In the genomic region with DNA sequence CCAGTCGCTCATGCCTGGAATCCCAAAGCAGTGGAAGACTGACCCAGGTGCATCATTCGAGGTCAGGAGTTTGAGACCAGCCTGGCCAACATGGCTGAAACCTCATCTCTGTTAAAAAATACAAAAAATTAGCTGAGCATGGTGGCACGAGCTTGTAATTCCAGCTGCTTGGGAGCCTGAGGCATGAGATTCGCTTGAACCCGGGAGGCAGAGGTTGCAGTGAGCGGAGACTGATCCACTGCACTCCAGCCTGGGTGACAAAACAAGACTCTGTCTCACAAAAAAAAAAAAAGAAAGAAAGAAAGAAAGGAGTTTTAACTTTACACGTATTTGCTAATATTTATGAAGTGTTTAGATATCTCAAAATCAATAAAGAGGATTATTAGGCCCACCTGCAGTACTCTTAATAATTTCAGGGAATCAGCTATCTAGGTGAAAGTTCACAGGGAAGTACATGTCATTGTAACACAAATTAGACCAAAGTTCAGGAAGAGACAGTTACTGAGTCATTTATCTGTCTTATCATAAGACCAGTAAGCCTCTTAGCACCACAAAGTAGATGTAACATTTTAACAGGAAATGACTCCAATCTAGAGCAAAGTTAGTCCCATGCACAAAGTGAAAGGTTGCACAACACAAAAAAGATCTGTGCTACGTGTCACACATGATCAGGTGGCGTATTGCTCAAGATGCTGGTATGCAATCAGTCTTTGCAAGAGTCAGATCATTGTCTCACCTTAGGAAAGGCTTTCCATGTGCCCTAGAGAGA, we compare ENCODE assay signal across 7 cellular contexts.
A peak's percentile ranks its signal among the peaks of the same experiment; 100 is the strongest.
DNase-seq lines count a peak whose midpoint lies in the region; ATAC-seq lines count a peak whose summit lies in the region.

No MANE protein-coding gene starts in this region.

- H3K4me3 Mint-ChIP-seq in activated naive CD8-positive, alpha-beta T cell, result peak overlapping the region; percentile 48

- no peaks in the 10 kb centered on the region for H3K36me3 Mint-ChIP-seq in activated naive CD8-positive, alpha-beta T cell

- H3K9me3 Mint-ChIP-seq in activated naive CD8-positive, alpha-beta T cell (ENCODE audit: low read depth), result no peaks in the 10 kb centered on the region

- ATAC-seq in GM18517 (IDR thresholded peaks at IDR 0.05; ENCODE audit: unreplicated experiment), result peak; percentile 78
- peak; percentile 90 for ATAC-seq in HG02885 (IDR thresholded peaks at IDR 0.05; ENCODE audit: poor library complexity, unreplicated experiment)

- peak; percentile 94 for DNase-seq in OCI-M1 (lab: John Stamatoyannopoulos, UW)
- DNase-seq in iris pigment epithelial cell (ENCODE audit: low read depth), result peak; percentile 99
- peak; percentile 56 for DNase-seq in stimulated activated CD8-positive, alpha-beta memory T cell treated with anti-CD3 and anti-CD28 coated beads, Interleukin-4, amount 100 ng/mL, for 48 hours
- no peak for DNase-seq in germinal center (ENCODE audit: low spot score)

- peaks cover 17% of the 10 kb centered on the region for H3K4me1 Mint-ChIP-seq in activated naive CD8-positive, alpha-beta T cell (ENCODE audit: low read depth)

- H3K27me3 Mint-ChIP-seq in activated naive CD8-positive, alpha-beta T cell, result no peaks in the 10 kb centered on the region

- peak overlapping the region; percentile 92 for H3K27ac Mint-ChIP-seq in activated naive CD8-positive, alpha-beta T cell
